27 cellular contexts compared by ENCODE assay signal in genomic region chr3:10288575-10288960, GRCh38. TPM values are rescaled to one million over a fixed set of nuclear protein-coding genes. Genes with fewer than 3 reads are reported as not detected.
"Had no signal": no experiment of that assay in that cellular context is flagged by ENCODE, and none has a peak within 500 bp of the region (broad histone marks: within the 10 kb centered on the region; RNA-seq: fewer than 3 reads in every experiment).

No MANE protein-coding gene starts in this region.

- H3K4me3 Mint-ChIP-seq: activated CD4-positive, alpha-beta T cell treated with anti-CD3 and anti-CD28 coated beads, Interleukin-2, amount 10 ng/mL, durations not matched to agents 24 days and 14 days; activated CD8-positive, alpha-beta T cell treated with anti-CD3 and anti-CD28 coated beads for 36 hours; activated naive CD8-positive, alpha-beta T cell treated with anti-CD3 and anti-CD28 coated beads for 36 hours; activated T-helper 1 cell treated with anti-CD3 and anti-CD28 coated beads, Interleukin-12 subunit alpha, Interleukin-12 subunit beta, Interleukin-2, Interleukin-4 antibody, amounts not matched to agents 30 ng/mL and 10 ng/mL and 1 ng/mL, durations not matched to agents 14 hours and 24 hours and 36 hours had no signal

- H3K27ac Mint-ChIP-seq: activated CD4-positive, alpha-beta T cell treated with anti-CD3 and anti-CD28 coated beads, Interleukin-2, amount 10 ng/mL, durations not matched to agents 24 days and 14 days; activated CD8-positive, alpha-beta T cell treated with anti-CD3 and anti-CD28 coated beads for 36 hours; activated naive CD8-positive, alpha-beta T cell treated with anti-CD3 and anti-CD28 coated beads for 36 hours; activated T-helper 1 cell treated with anti-CD3 and anti-CD28 coated beads, Interleukin-12 subunit alpha, Interleukin-12 subunit beta, Interleukin-2, Interleukin-4 antibody, amounts not matched to agents 30 ng/mL and 10 ng/mL and 1 ng/mL, durations not matched to agents 14 hours and 24 hours and 36 hours had no signal

- H3K27me3 Mint-ChIP-seq: activated CD4-positive, alpha-beta T cell treated with anti-CD3 and anti-CD28 coated beads, Interleukin-2, amount 10 ng/mL, durations not matched to agents 24 days and 14 days; activated CD8-positive, alpha-beta T cell treated with anti-CD3 and anti-CD28 coated beads for 36 hours; activated naive CD8-positive, alpha-beta T cell treated with anti-CD3 and anti-CD28 coated beads for 36 hours had no signal

- DNase-seq: activated CD4-positive, alpha-beta T cell treated with anti-CD3 and anti-CD28 coated beads, Interleukin-2, amount 10 ng/mL, durations not matched to agents 24 days and 14 days; activated CD4-positive, alpha-beta T cell treated with anti-CD3 and anti-CD28 coated beads, Interleukin-2, amount 50 U/mL, for 4 hours; activated CD8-positive, alpha-beta T cell treated with anti-CD3 and anti-CD28 coated beads for 36 hours; activated naive CD4-positive, alpha-beta T cell; activated naive CD8-positive, alpha-beta T cell treated with anti-CD3 and anti-CD28 coated beads for 36 hours; activated T-cell treated with anti-CD3 and anti-CD28 coated beads, Interleukin-2, amount 50 U/mL, for 1 hour; amniotic stem cell; Kasumi-1; KG1; MG63; NCI-H1092; NCI-H1436 treated with DMSO at 0.1 percent for 48 hours; NCI-H1694 treated with DMSO at 0.1 percent for 48 hours; NCI-H2029; NCI-H2171; NCI-H510A; NCI-H526; NCI-H748 treated with DMSO at 0.1 percent for 48 hours; NK-92 treated with Interleukin-12 subunit alpha and Interleukin-12 subunit beta, amount 100 ng/mL, for 24 hours; Right ventricle myocardium superior; SW 1271; T-helper 1 cell; T-helper 2 cell; T-helper 9 cell had no signal

- H3K27ac ChIP-seq: cardiac muscle cell had no signal

- H3K9me3 Mint-ChIP-seq: activated CD4-positive, alpha-beta T cell treated with anti-CD3 and anti-CD28 coated beads, Interleukin-2, amount 10 ng/mL, durations not matched to agents 24 days and 14 days; activated CD8-positive, alpha-beta T cell treated with anti-CD3 and anti-CD28 coated beads for 36 hours; activated naive CD8-positive, alpha-beta T cell treated with anti-CD3 and anti-CD28 coated beads for 36 hours; activated T-helper 1 cell treated with anti-CD3 and anti-CD28 coated beads, Interleukin-12 subunit alpha, Interleukin-12 subunit beta, Interleukin-2, Interleukin-4 antibody, amounts not matched to agents 30 ng/mL and 10 ng/mL and 1 ng/mL, durations not matched to agents 14 hours and 24 hours and 36 hours had no signal

- ATAC-seq: activated CD8-positive, alpha-beta T cell treated with anti-CD3 and anti-CD28 coated beads for 36 hours had no signal

- H3K27me3 ChIP-seq: cardiac muscle cell, MG63 had no signal

- H3K9me3 ChIP-seq: MG63 had no signal

RNA-seq across cellular contexts. Expression of gene GHRL, which starts 4.2 kb away (rescaled TPM):
- total RNA-seq: activated CD8-positive, alpha-beta memory T cell treated with anti-CD3 and anti-CD28 coated beads for 36 hours; Right ventricle myocardium superior had no signal
